2 cellular contexts compared by ENCODE assay signal in genomic region chr7:5613607-5614006, GRCh38.
TF ChIP-seq lines count a peak whose summit lies in the region.

No MANE protein-coding gene starts in this region.

TF ChIP-seq in HEK293, 187 proteins besides CTCF, POLR2A, EP300 and RAD21:
- TF ChIP-seq OVOL3 (tag by site-specific recombination; IDR thresholded peaks at IDR 0.05) (no peak), ZNF311 (tag by site-specific recombination; IDR thresholded peaks at IDR 0.05; ENCODE audit: borderline replicate concordance) (no peak), ZNF692 (tag by site-specific recombination; IDR thresholded peaks at IDR 0.05) (no peak), ZNF561 (tag by site-specific recombination; IDR thresholded peaks at IDR 0.05; ENCODE audit: borderline replicate concordance) (no peak), PRDM10 (tag by site-specific recombination; IDR thresholded peaks at IDR 0.05) (peak; percentile 38; the same call in 1 of the 2 replicates), ZIC2 (tag by site-specific recombination; IDR thresholded peaks at IDR 0.05) (peak; percentile 89), KLF10 (tag by site-specific recombination; IDR thresholded peaks at IDR 0.05) (no peak), ZNF157 (tag by site-specific recombination; IDR thresholded peaks at IDR 0.05) (no peak), ZNF132 (tag by site-specific recombination; IDR thresholded peaks at IDR 0.05; ENCODE audit: borderline replicate concordance) (no peak)

TF ChIP-seq in K562, 482 proteins besides CTCF, POLR2A, EP300 and RAD21:
- TF ChIP-seq PRDM10 (IDR thresholded peaks at IDR 0.05; ENCODE audit: partially characterized antibody) (peak; percentile 10), ZNF277 (CRISPR knock-in tag; IDR thresholded peaks at IDR 0.05; ENCODE audit: borderline replicate concordance) (no peak)
